Comparison of ENCODE assay signal across 15 cellular contexts in the genomic region with DNA sequence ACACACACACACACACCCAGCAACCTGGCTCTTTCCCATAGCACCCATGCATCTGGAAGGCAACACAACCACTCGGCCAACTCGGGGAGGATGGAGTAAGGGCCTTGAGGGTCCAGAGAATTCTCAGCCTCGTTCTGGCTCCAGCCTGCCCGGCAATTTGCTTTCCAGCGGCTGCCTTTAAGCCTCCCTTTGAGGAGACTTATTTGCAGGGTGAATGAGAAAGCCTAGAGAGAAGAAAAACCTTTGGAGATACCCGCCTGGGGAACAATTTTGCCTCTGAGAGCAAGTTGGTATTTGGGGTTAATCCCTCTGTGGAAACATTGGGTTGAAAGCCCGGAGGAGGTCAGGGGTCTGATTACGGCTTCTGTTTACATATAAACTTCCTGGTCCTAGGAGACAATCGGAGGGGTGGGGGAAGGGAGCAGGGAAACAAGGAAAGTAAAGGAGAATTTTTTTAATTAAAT.
A peak's percentile ranks its signal among the peaks of the same experiment; 100 is the strongest.
DNase-seq lines count a peak whose midpoint lies in the region; ATAC-seq and TF ChIP-seq lines count a peak whose summit lies in the region.
"Had no signal": no experiment of that assay in that cellular context is flagged by ENCODE, and none has a peak within 500 bp of the region (broad histone marks: within the 10 kb centered on the region; RNA-seq: fewer than 3 reads in every experiment).

No MANE protein-coding gene starts in this region.

- H3K9ac ChIP-seq in colonic mucosa (ENCODE audit: low read depth in 2 of 2, low read length in 2 of 2): no peak overlapping the region

- H3K4me3 ChIP-seq in HAP-1: no peak overlapping the region
- no peak overlapping the region for H3K4me3 ChIP-seq in psoas muscle
- H3K4me3 ChIP-seq in colonic mucosa: no peak overlapping the region

- H3K27me3 ChIP-seq in HAP-1 (ENCODE audit: low read depth): no peaks in the 10 kb centered on the region
- no peaks in the 10 kb centered on the region for H3K27me3 ChIP-seq in psoas muscle (ENCODE audit: insufficient read depth in 3 of 3, low read length in 2 of 3)
- no peaks in the 10 kb centered on the region for H3K27me3 ChIP-seq in colonic mucosa

- in situ Hi-C loops in HAP-1 (cut with MboI; ENCODE audit: low sequenced_read_pairs): no loop called here

- H3K9me3 ChIP-seq in HAP-1 (no peaks in the 10 kb centered on the region), psoas muscle (no peaks in the 10 kb centered on the region), colonic mucosa (no peaks in the 10 kb centered on the region)

- TF ChIP-seq CTCF in psoas muscle (IDR thresholded peaks at IDR 0.05): no peak
- no peak for TF ChIP-seq CTCF in colonic mucosa (IDR thresholded peaks at IDR 0.05)

- intact Hi-C loops in psoas muscle (cut with DNase I) (no loop called here), colonic mucosa (cut with DNase I) (loop anchor here (10.0 kb wide), 1 partner anchor 160 kb away; a partner anchor contains a TSS)

- 35 to 37% (median 37%) methylated on average over 9 of the region's 9 CpGs for WGBS in psoas muscle, 3 donors

- H3K27ac ChIP-seq in psoas muscle (no peak overlapping the region), colonic mucosa (no peak overlapping the region)

- H3K36me3 ChIP-seq in HAP-1 (replicated peaks): no peaks in the 10 kb centered on the region
- no peaks in the 10 kb centered on the region for H3K36me3 ChIP-seq in psoas muscle (ENCODE audit: insufficient read depth in 1 of 2, low read depth in 1 of 2)
- H3K36me3 ChIP-seq in colonic mucosa: no peaks in the 10 kb centered on the region

- H3K4me1 ChIP-seq in HAP-1: peaks cover 13% of the 10 kb centered on the region
- peaks cover 3% of the 10 kb centered on the region for H3K4me1 ChIP-seq in psoas muscle
- no peaks in the 10 kb centered on the region for H3K4me1 ChIP-seq in colonic mucosa

- DNase-seq in HAP-1 (ENCODE audit: low spot score in 2 of 2) (peak; percentile 58 to 59), NCI-H69 (lab: John Stamatoyannopoulos, UW) (peak; percentile 65), iPS-NIHi7 (ENCODE audit: extremely low spot score) (peak; percentile 78), psoas muscle (no peak), colonic mucosa (no peak), T-helper 9 cell (no peak)
- DNase-seq in central memory CD4-positive, alpha-beta T cell: no peak
- DNase-seq in activated CD8-positive, alpha-beta memory T cell treated with anti-CD3 and anti-CD28 coated beads, Interleukin-2, amount 50 U/mL, for 48 hours: no peak
- DNase-seq: activated CD8-positive, alpha-beta memory T cell treated with anti-CD3 and anti-CD28 coated beads for 24 hours; activated effector memory CD4-positive, alpha-beta T cell treated with anti-CD3 and anti-CD28 coated beads, Interleukin-2, amount 50 U/mL, for 16 hours; effector CD8-positive, alpha-beta T cell; foreskin fibroblast; KG1; NCI-H1436 treated with DMSO at 0.1 percent for 48 hours; stimulated activated CD4-positive, alpha-beta T cell treated with anti-CD3 and anti-CD28 coated beads, Interleukin-2, amount 100 ng/mL, for 48 hours had no signal

- peak in 3 of 4 donors; percentile 6 to 64 (median 8) for ATAC-seq in psoas muscle

Comparison
In these comparisons a context has a peak if more than half of its experiments do, and no peak if none do; other contexts are left out.
1. DNase-seq: peak in HAP-1 (2 of 2), NCI-H69 (single experiment) and iPS-NIHi7 (single experiment); none in psoas muscle (0 of 2), central memory CD4-positive, alpha-beta T cell (single experiment), activated CD8-positive, alpha-beta memory T cell treated with anti-CD3 and anti-CD28 coated beads, Interleukin-2, amount 50 U/mL, for 48 hours (single experiment), colonic mucosa (single experiment) and T-helper 9 cell (single experiment).